Comparison of ENCODE assay signal across 1 cellular context in genomic region chr22:21921184-21921721, GRCh38.
TF ChIP-seq lines count a peak whose summit lies in the region.

No MANE protein-coding gene starts in this region.

TF ChIP-seq in GM23338, 12 proteins besides CTCF, POLR2A, EP300 and RAD21 (continued from another document):
- 0 out of 2 replicates have a peak, but pooled peaks have one; percentile 30 for TF ChIP-seq ZNF462 (CRISPR knock-in tag; IDR thresholded peaks at IDR 0.05)
TF ChIP-seq in GM23338: peak in this region for 1.
